In genomic region chr12:130982565-130983225, GRCh38 we compare ENCODE assay signal across 17 cellular contexts. TPM values are rescaled to one million over a fixed set of nuclear protein-coding genes. Genes with fewer than 3 reads are reported as not detected.
"Had no signal": no experiment of that assay in that cellular context is flagged by ENCODE, and none has a peak within 500 bp of the region (broad histone marks: within the 10 kb centered on the region; RNA-seq: fewer than 3 reads in every experiment).

No MANE protein-coding gene starts in this region.

- H3K4me3 ChIP-seq: adrenal gland, pancreas, skin epidermis, thyroid gland, vagina had no signal

- H3K9me3 ChIP-seq: adrenal gland, pancreas, thyroid gland, vagina had no signal

- H3K4me3 Mint-ChIP-seq: activated naive CD4-positive, alpha-beta T cell treated with anti-CD3 and anti-CD28 coated beads, Interleukin-2, amount 10 ng/mL, durations not matched to agents 7 days and 5 days; activated T-helper 17 cell treated with anti-CD3 and anti-CD28 coated beads, Interleukin-2, amount 50 U/mL, for 72 hours; central memory CD8-positive, alpha-beta T cell; dendritic cell treated with granulocyte-macrophage colony-stimulating factor and Interleukin-4, amounts not matched to agents 40 ng/mL and 50 ng/mL, for 4 days; effector memory CD8-positive, alpha-beta T cell; T-cell had no signal

- H3K36me3 ChIP-seq: adrenal gland, pancreas, thyroid gland, vagina, WERI-Rb-1 had no signal

- H3K27ac ChIP-seq: adrenal gland, pancreas, skin epidermis, thyroid gland, vagina, WERI-Rb-1 had no signal

- H3K4me1 Mint-ChIP-seq: activated naive CD4-positive, alpha-beta T cell treated with anti-CD3 and anti-CD28 coated beads, Interleukin-2, amount 10 ng/mL, durations not matched to agents 7 days and 5 days; activated T-helper 17 cell treated with anti-CD3 and anti-CD28 coated beads, Interleukin-2, amount 50 U/mL, for 72 hours; central memory CD8-positive, alpha-beta T cell had no signal

- ATAC-seq: activated T-helper 17 cell treated with anti-CD3 and anti-CD28 coated beads, Interleukin-2, amount 50 U/mL, for 72 hours; effector memory CD8-positive, alpha-beta T cell; pancreas; T-cell had no signal

- H3K4me1 ChIP-seq: adrenal gland, pancreas, vagina had no signal

- H3K27ac Mint-ChIP-seq: activated naive CD4-positive, alpha-beta T cell treated with anti-CD3 and anti-CD28 coated beads, Interleukin-2, amount 10 ng/mL, durations not matched to agents 7 days and 5 days; activated T-helper 17 cell treated with anti-CD3 and anti-CD28 coated beads, Interleukin-2, amount 50 U/mL, for 72 hours; dendritic cell treated with granulocyte-macrophage colony-stimulating factor and Interleukin-4, amounts not matched to agents 40 ng/mL and 50 ng/mL, for 4 days; effector memory CD8-positive, alpha-beta T cell; T-cell had no signal

- H3K27me3 ChIP-seq: adrenal gland, pancreas, thyroid gland, vagina had no signal

- H3K9me3 Mint-ChIP-seq: activated naive CD4-positive, alpha-beta T cell treated with anti-CD3 and anti-CD28 coated beads, Interleukin-2, amount 10 ng/mL, durations not matched to agents 7 days and 5 days; activated T-helper 17 cell treated with anti-CD3 and anti-CD28 coated beads, Interleukin-2, amount 50 U/mL, for 72 hours; central memory CD8-positive, alpha-beta T cell; dendritic cell treated with granulocyte-macrophage colony-stimulating factor and Interleukin-4, amounts not matched to agents 40 ng/mL and 50 ng/mL, for 4 days; effector memory CD8-positive, alpha-beta T cell; T-cell had no signal

- DNase-seq: activated CD4-positive, alpha-beta T cell treated with anti-CD3 and anti-CD28 coated beads for 48 hours; activated naive CD4-positive, alpha-beta T cell treated with anti-CD3 and anti-CD28 coated beads, Interleukin-2, amount 10 ng/mL, durations not matched to agents 7 days and 5 days; effector memory CD8-positive, alpha-beta T cell; mesendoderm; pancreas; T-cell; T1000; thyroid gland; WERI-Rb-1 had no signal

- H3K36me3 Mint-ChIP-seq: activated naive CD4-positive, alpha-beta T cell treated with anti-CD3 and anti-CD28 coated beads, Interleukin-2, amount 10 ng/mL, durations not matched to agents 7 days and 5 days; T-cell had no signal

RNA-seq across cellular contexts. Expression of gene ADGRD1, which starts 29.0 kb away (rescaled TPM):
- total RNA-seq: epithelial cell of proximal tubule, glomerular endothelial cell had no signal
